ENCODE assay signal across 21 cellular contexts in genomic region chr12:83954071-83954789, GRCh38.
"Had no signal": no experiment of that assay in that cellular context is flagged by ENCODE, and none has a peak within 500 bp of the region (broad histone marks: within the 10 kb centered on the region; RNA-seq: fewer than 3 reads in every experiment).

No MANE protein-coding gene starts in this region.

- DNase-seq: activated CD4-positive, alpha-beta T cell treated with anti-CD3 and anti-CD28 coated beads for 36 hours; activated CD8-positive, alpha-beta T cell treated with anti-CD3 and anti-CD28 coated beads for 36 hours; activated effector memory CD4-positive, alpha-beta T cell treated with Interleukin-2 at 50 U/mL for 16 hours; activated naive CD4-positive, alpha-beta T cell treated with anti-CD3 and anti-CD28 coated beads, Interleukin-2, amount 50 U/mL, for 16 hours; activated T-cell treated with anti-CD3 and anti-CD28 coated beads, Interleukin-2, amount 50 U/mL, for 4 hours; esophagus squamous epithelium; gastrocnemius medialis; heart right ventricle; islet precursor cell; mucosa of descending colon; naive thymus-derived CD4-positive, alpha-beta T cell; posterior cingulate gyrus; stimulated activated CD4-positive, alpha-beta T cell treated with anti-CD3 and anti-CD28 coated beads, Interleukin-15, amount 100 ng/mL, for 24 hours; stimulated activated CD4-positive, alpha-beta T cell treated with anti-CD3 and anti-CD28 coated beads, Interleukin-4, amount 100 ng/mL, for 1 hour; stimulated activated naive B cell treated with anti-CD40 and anti-IgM and Interleukin-4, amounts not matched to agents 10 μg/mL and 1 μg/mL and 100 μg/mL, for 72 hours; transverse colon had no signal

- ATAC-seq: activated CD4-positive, alpha-beta T cell treated with anti-CD3 and anti-CD28 coated beads for 36 hours; activated CD8-positive, alpha-beta T cell treated with anti-CD3 and anti-CD28 coated beads for 36 hours; activated T-cell treated with anti-CD3 and anti-CD28 coated beads, Interleukin-2, amount 50 U/mL, for 4 hours; gastrocnemius medialis; heart right ventricle; left lobe of liver; mucosa of descending colon; naive thymus-derived CD4-positive, alpha-beta T cell; stimulated activated naive B cell treated with anti-CD40 and anti-IgM and Interleukin-4, amounts not matched to agents 10 μg/mL and 1 μg/mL and 100 μg/mL, for 72 hours had no signal

- H3K27ac Mint-ChIP-seq: activated CD4-positive, alpha-beta T cell treated with anti-CD3 and anti-CD28 coated beads for 36 hours; activated CD8-positive, alpha-beta T cell treated with anti-CD3 and anti-CD28 coated beads for 36 hours; naive thymus-derived CD4-positive, alpha-beta T cell; stimulated activated naive B cell treated with anti-CD40 and anti-IgM and Interleukin-4, amounts not matched to agents 10 μg/mL and 1 μg/mL and 100 μg/mL, for 72 hours had no signal

- H3K4me1 Mint-ChIP-seq: activated CD4-positive, alpha-beta T cell treated with anti-CD3 and anti-CD28 coated beads for 36 hours; naive thymus-derived CD4-positive, alpha-beta T cell; stimulated activated naive B cell treated with anti-CD40 and anti-IgM and Interleukin-4, amounts not matched to agents 10 μg/mL and 1 μg/mL and 100 μg/mL, for 72 hours had no signal

- H3K4me3 ChIP-seq: esophagus squamous epithelium, gastrocnemius medialis, heart right ventricle, mucosa of descending colon, right atrium auricular region, SK-N-MC, transverse colon had no signal

- H3K27ac ChIP-seq: esophagus squamous epithelium, gastrocnemius medialis, heart right ventricle, neutrophil, right atrium auricular region, SK-N-MC, transverse colon had no signal

- H3K36me3 Mint-ChIP-seq: naive thymus-derived CD4-positive, alpha-beta T cell; stimulated activated naive B cell treated with anti-CD40 and anti-IgM and Interleukin-4, amounts not matched to agents 10 μg/mL and 1 μg/mL and 100 μg/mL, for 72 hours had no signal

- H3K9me3 Mint-ChIP-seq: activated T-cell treated with anti-CD3 and anti-CD28 coated beads, Interleukin-2, amount 50 U/mL, for 4 hours had no signal

- H3K4me3 Mint-ChIP-seq: activated CD4-positive, alpha-beta T cell treated with anti-CD3 and anti-CD28 coated beads for 36 hours; activated CD8-positive, alpha-beta T cell treated with anti-CD3 and anti-CD28 coated beads for 36 hours; activated T-cell treated with anti-CD3 and anti-CD28 coated beads, Interleukin-2, amount 50 U/mL, for 4 hours; naive thymus-derived CD4-positive, alpha-beta T cell; stimulated activated naive B cell treated with anti-CD40 and anti-IgM and Interleukin-4, amounts not matched to agents 10 μg/mL and 1 μg/mL and 100 μg/mL, for 72 hours had no signal

- H3K9me3 ChIP-seq: gastrocnemius medialis, mucosa of descending colon, neutrophil, right atrium auricular region, transverse colon had no signal

- H3K36me3 ChIP-seq: esophagus squamous epithelium, gastrocnemius medialis, heart right ventricle, neutrophil, right atrium auricular region, transverse colon had no signal

- H3K27me3 Mint-ChIP-seq: activated CD4-positive, alpha-beta T cell treated with anti-CD3 and anti-CD28 coated beads for 36 hours; activated CD8-positive, alpha-beta T cell treated with anti-CD3 and anti-CD28 coated beads for 36 hours; naive thymus-derived CD4-positive, alpha-beta T cell; stimulated activated naive B cell treated with anti-CD40 and anti-IgM and Interleukin-4, amounts not matched to agents 10 μg/mL and 1 μg/mL and 100 μg/mL, for 72 hours had no signal

- FAIRE-seq: endothelial cell of umbilical vein had no signal

- H3K27me3 ChIP-seq: esophagus squamous epithelium, gastrocnemius medialis, heart right ventricle, neutrophil, right atrium auricular region, transverse colon had no signal

- H3K4me1 ChIP-seq: esophagus squamous epithelium, gastrocnemius medialis, heart right ventricle, right atrium auricular region, transverse colon had no signal
